1 cellular context compared by ENCODE assay signal in the genomic region with DNA sequence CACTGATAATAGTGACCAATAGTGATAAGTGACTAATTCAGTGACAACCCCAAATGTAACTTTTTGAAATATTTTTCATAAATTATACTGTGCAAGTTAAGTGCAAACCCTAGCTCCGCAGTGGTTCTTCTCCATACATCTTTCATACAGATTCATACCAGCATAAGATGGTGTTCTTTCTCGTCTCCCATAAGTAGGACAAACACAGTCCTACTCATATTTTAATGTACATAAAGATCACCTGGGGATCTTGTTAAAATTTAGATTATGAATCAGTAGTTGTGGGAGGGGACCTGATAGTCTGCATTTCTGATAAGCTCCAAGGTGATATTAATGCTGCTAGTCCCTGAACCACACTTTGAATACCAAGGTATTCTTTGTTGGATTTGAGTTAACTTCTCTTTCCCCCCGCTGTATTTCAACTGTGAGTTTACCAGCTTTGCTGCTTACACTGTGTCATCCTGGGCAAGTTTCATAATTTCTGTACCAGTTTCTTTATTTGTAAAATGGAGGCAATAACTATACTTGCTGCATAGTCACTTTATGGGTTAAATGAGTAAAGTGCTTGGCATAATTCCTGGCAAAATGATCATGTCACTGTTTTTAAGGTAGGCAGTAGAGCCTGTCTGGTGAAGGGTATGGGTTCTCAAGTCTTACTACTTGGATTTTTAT.
A peak's percentile ranks its signal among the peaks of the same experiment; 100 is the strongest.
TF ChIP-seq lines count a peak whose summit lies in the region.

No MANE protein-coding gene starts in this region.

TF ChIP-seq in HepG2, 621 proteins besides CTCF, POLR2A, EP300 and RAD21:
- TF ChIP-seq POLR2AphosphoS2 (IDR thresholded peaks at IDR 0.05; ENCODE audit: low read depth, low read length), result no peak
- peak; percentile 32 for TF ChIP-seq RBM22 (optimal IDR thresholded peaks at IDR 0.05; ENCODE audit: low read length)
- TF ChIP-seq TCF7L2 (IDR thresholded peaks at IDR 0.05; ENCODE audit: low read depth, low read length), result no peak
- no peak for TF ChIP-seq POGZ (CRISPR knock-in tag; IDR thresholded peaks at IDR 0.05)
- TF ChIP-seq, protein P1, sequence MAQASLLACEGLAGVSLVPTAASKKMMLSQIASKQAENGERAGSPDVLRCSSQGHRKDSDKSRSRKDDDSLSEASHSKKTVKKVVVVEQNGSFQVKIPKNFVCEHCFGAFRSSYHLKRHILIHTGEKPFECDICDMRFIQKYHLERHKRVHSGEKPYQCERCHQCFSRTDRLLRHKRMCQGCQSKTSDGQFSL (CRISPR knock-in tag; IDR thresholded peaks at IDR 0.05), result no peak
- TF ChIP-seq ZNF383 (CRISPR knock-in tag; IDR thresholded peaks at IDR 0.05; ENCODE audit: borderline replicate concordance), result no peak
